ENCODE assay signal across 8 cellular contexts in genomic region chrX:107324493-107325310, GRCh38.
DNase-seq lines count a peak whose midpoint lies in the region; ATAC-seq lines count a peak whose summit lies in the region.

No MANE protein-coding gene starts in this region.

- 13% methylated on average over 23 of the region's 23 CpGs for WGBS in HUES64

- peak overlapping the region; percentile 43 for H3K4me3 ChIP-seq in HUES64 (ENCODE audit: low read length)

- no peaks in the 10 kb centered on the region for H3K36me3 ChIP-seq in HUES64 (ENCODE audit: insufficient read depth, low read length)

- DNase-seq in D341Med (ENCODE audit: low spot score) (peak; percentile 12), astrocyte of the hippocampus (ENCODE audit: low read depth, low spot score) (peak; percentile 62), left kidney (ENCODE audit: low read depth, low spot score) (peak; percentile 86), OCI-M2 (lab: John Stamatoyannopoulos, UW; ENCODE audit: unreplicated experiment) (no peak), NCI-H2081 (lab: John Stamatoyannopoulos, UW) (no peak), ureter (ENCODE audit: low spot score) (no peak)

- no peak overlapping the region for H3K9ac ChIP-seq in HUES64 (ENCODE audit: low read depth, low read length)

- no peaks in the 10 kb centered on the region for H3K9me3 ChIP-seq in HUES64 (ENCODE audit: insufficient read depth, low read depth, low read length)

- H3K27me3 ChIP-seq in HUES64 (ENCODE audit: insufficient read depth, low read length), result no peaks in the 10 kb centered on the region

- no peak overlapping the region for H3K27ac ChIP-seq in HUES64 (ENCODE audit: low read depth, low read length)

- H3K4me1 ChIP-seq in HUES64 (ENCODE audit: insufficient read depth, low read length), result no peaks in the 10 kb centered on the region

- ATAC-seq in HG03439 (IDR thresholded peaks at IDR 0.05; ENCODE audit: unreplicated experiment), result no peak

Comparison
In these comparisons a context has a peak if more than half of its experiments do, and no peak if none do; other contexts are left out.
1. DNase-seq: peak in D341Med (single experiment), astrocyte of the hippocampus (single experiment) and left kidney (single experiment); none in OCI-M2 (single experiment), NCI-H2081 (0 of 2) and ureter (single experiment).